Comparison of ENCODE assay signal across 23 cellular contexts in the genomic region with DNA sequence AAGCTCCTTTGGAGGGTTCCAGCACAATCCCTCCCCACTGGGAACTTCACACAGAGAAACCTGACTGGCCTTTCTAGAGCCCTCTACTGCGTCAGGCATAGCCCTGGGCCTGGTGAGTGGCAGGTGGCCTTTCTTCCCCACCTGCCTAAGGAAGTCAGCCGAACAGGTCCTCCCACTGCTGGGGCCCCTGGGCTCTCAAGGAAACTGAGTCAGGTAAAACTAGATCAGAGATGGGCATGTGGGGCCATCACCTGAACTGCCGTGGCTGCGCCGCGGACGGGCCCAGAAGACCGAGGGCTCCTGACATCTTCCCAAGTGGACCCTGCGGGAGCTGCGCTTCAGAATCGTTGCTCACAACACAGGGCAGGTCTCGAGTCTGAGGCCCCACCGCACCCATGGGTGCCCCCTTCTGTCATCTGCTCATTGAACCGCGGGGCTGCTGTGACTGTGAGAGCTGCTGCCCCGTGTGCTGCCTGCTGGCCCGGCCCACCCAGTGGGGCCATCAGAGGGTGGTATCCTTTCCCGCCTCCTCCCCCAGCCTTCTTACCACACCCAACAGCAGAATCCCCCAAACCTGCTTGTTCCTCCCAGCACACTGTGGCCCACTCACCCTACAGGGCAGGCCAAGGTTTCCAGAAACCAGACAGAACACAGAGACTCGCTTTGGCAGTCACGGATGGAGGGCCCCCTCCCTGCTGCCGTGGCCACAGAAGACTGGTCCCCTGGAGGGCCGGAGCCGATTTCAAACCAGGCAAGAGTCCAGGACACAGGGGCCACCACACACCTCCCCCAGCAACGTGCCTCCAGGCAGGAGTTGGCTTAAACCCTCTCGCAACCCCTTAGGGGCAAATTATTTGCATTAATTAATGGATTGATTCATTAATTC.
A peak's percentile ranks its signal among the peaks of the same experiment; 100 is the strongest.
DNase-seq lines count a peak whose midpoint lies in the region; ATAC-seq and TF ChIP-seq lines count a peak whose summit lies in the region.
"Had no signal": no experiment of that assay in that cellular context is flagged by ENCODE, and none has a peak within 500 bp of the region (broad histone marks: within the 10 kb centered on the region; RNA-seq: fewer than 3 reads in every experiment).

No MANE protein-coding gene starts in this region.

- H3K27ac Mint-ChIP-seq in natural killer cell treated with Interleukin-12 subunit alpha and Interleukin-12 subunit beta and Interleukin-15 and Interleukin-18, amount 100 ng/mL, for 72 hours: no peak overlapping the region
- no peak overlapping the region for H3K27ac Mint-ChIP-seq in natural killer cell
- H3K27ac Mint-ChIP-seq: activated CD8-positive, alpha-beta T cell treated with anti-CD3 and anti-CD28 coated beads, Interleukin-2, amount 10 ng/mL, durations not matched to agents 7 days and 5 days; CD4-positive, alpha-beta T cell had no signal

- H3K36me3 ChIP-seq in adrenal gland (replicated peaks in 1 of 2) (peaks cover 0 to 6% of the 10 kb centered on the region in 2 donors), lower lobe of right lung (peaks cover 8% of the 10 kb centered on the region)

- H3K27me3 Mint-ChIP-seq in natural killer cell treated with Interleukin-12 subunit alpha and Interleukin-12 subunit beta and Interleukin-15 and Interleukin-18, amount 100 ng/mL, for 72 hours: peaks cover 9 to 19% of the 10 kb centered on the region in 2 donors
- peaks cover 0 to 14% of the 10 kb centered on the region in 2 donors for H3K27me3 Mint-ChIP-seq in natural killer cell (ENCODE audit: low read depth in 2 of 2)
- H3K27me3 Mint-ChIP-seq: CD4-positive, alpha-beta T cell had no signal

- H3K27ac ChIP-seq in adrenal gland (no peak overlapping the region), lower lobe of right lung (no peak overlapping the region)
- H3K27ac ChIP-seq: GM23248, KMS-11, pancreas, PC-9 had no signal

- ATAC-seq in natural killer cell treated with Interleukin-12 subunit alpha and Interleukin-12 subunit beta and Interleukin-15 and Interleukin-18, amount 100 ng/mL, for 72 hours: no peak
- ATAC-seq in natural killer cell (no peak), lower lobe of right lung (no peak)
- ATAC-seq: activated CD4-positive, CD25-positive, alpha-beta regulatory T cell treated with anti-CD3 and anti-CD28 coated beads, Interleukin-2, amount 50 U/mL, for 24 hours; activated CD8-positive, alpha-beta T cell treated with anti-CD3 and anti-CD28 coated beads, Interleukin-2, amount 10 ng/mL, durations not matched to agents 7 days and 5 days; activated naive CD4-positive, alpha-beta T cell treated with anti-CD3 and anti-CD28 coated beads, Interleukin-2, amount 50 U/mL, for 72 hours; pancreas had no signal

- no peaks in the 10 kb centered on the region for H3K9me3 Mint-ChIP-seq in natural killer cell treated with Interleukin-12 subunit alpha and Interleukin-12 subunit beta and Interleukin-15 and Interleukin-18, amount 100 ng/mL, for 72 hours
- no peaks in the 10 kb centered on the region for H3K9me3 Mint-ChIP-seq in natural killer cell
- H3K9me3 Mint-ChIP-seq: activated naive CD4-positive, alpha-beta T cell treated with anti-CD3 and anti-CD28 coated beads, Interleukin-2, amount 50 U/mL, for 72 hours; CD4-positive, alpha-beta T cell had no signal

- DNase-seq in natural killer cell treated with Interleukin-12 subunit alpha and Interleukin-12 subunit beta and Interleukin-15 and Interleukin-18, amount 100 ng/mL, for 72 hours (ENCODE audit: low spot score): peak; percentile 56
- DNase-seq in natural killer cell (no peak), adrenal gland (peak in 4 of 7 donors; percentile 5 to 27 (median 12)), lower lobe of right lung (peak; percentile 35), NCI-H345 treated with DMSO at 0.1 percent for 48 hours (lab: John Stamatoyannopoulos, UW; ENCODE audit: unreplicated experiment) (no peak), middle frontal gyrus (ENCODE audit: extremely low spot score, low spot score) (no peak), GF-D8 (lab: John Stamatoyannopoulos, UW) (no peak), NCI-H1436 (lab: John Stamatoyannopoulos, UW) (no peak)
- DNase-seq: activated CD8-positive, alpha-beta T cell treated with anti-CD3 and anti-CD28 coated beads, Interleukin-2, amount 10 ng/mL, durations not matched to agents 7 days and 5 days; activated T-cell treated with anti-CD3 and anti-CD28 coated beads, Interleukin-2, amount 50 U/mL, for 1 hour; CD4-positive, alpha-beta T cell; cerebellar nuclear complex; DMS153; GM23248; NCI-H1694 treated with DMSO at 0.1 percent for 48 hours; PC-9; stimulated activated CD4-positive, alpha-beta T cell treated with anti-CD3 and anti-CD28 coated beads, Interleukin-2, amount 100 ng/mL, for 24 hours; stimulated activated naive CD4-positive, alpha-beta T cell treated with Interleukin-2 at 50 U/mL for 16 hours; T-helper 9 cell had no signal

- H3K36me3 Mint-ChIP-seq in natural killer cell treated with Interleukin-12 subunit alpha and Interleukin-12 subunit beta and Interleukin-15 and Interleukin-18, amount 100 ng/mL, for 72 hours: no peaks in the 10 kb centered on the region
- H3K36me3 Mint-ChIP-seq in natural killer cell: no peaks in the 10 kb centered on the region
- H3K36me3 Mint-ChIP-seq: activated naive CD4-positive, alpha-beta T cell treated with anti-CD3 and anti-CD28 coated beads, Interleukin-2, amount 50 U/mL, for 72 hours had no signal

- H3K27me3 ChIP-seq in adrenal gland (no peaks in the 10 kb centered on the region), lower lobe of right lung (ENCODE audit: low read depth) (no peaks in the 10 kb centered on the region)
- H3K27me3 ChIP-seq: pancreas had no signal

- no peak for TF ChIP-seq POLR2A in adrenal gland (IDR thresholded peaks at IDR 0.05)

- H3K4me1 Mint-ChIP-seq in natural killer cell treated with Interleukin-12 subunit alpha and Interleukin-12 subunit beta and Interleukin-15 and Interleukin-18, amount 100 ng/mL, for 72 hours (ENCODE audit: low read depth in 2 of 2): peaks cover 0 to 3% of the 10 kb centered on the region in 2 donors
- H3K4me1 Mint-ChIP-seq in natural killer cell: no peaks in the 10 kb centered on the region

- H3K9me3 ChIP-seq in adrenal gland (replicated peaks in 1 of 3): no peaks in the 10 kb centered on the region
- H3K9me3 ChIP-seq in lower lobe of right lung: no peaks in the 10 kb centered on the region
- H3K9me3 ChIP-seq: pancreas had no signal

- H3K4me3 ChIP-seq in adrenal gland (no peak overlapping the region), lower lobe of right lung (no peak overlapping the region)
- H3K4me3 ChIP-seq: GM23248, pancreas, PC-9 had no signal

- intact Hi-C loops in natural killer cell (cut with micrococcal nuclease) (no loop called here), adrenal gland (cut with DNase I) (no loop called here), lower lobe of right lung (cut with DNase I) (no loop called here)

- H3K4me3 Mint-ChIP-seq in natural killer cell treated with Interleukin-12 subunit alpha and Interleukin-12 subunit beta and Interleukin-15 and Interleukin-18, amount 100 ng/mL, for 72 hours: no peak overlapping the region
- no peak overlapping the region for H3K4me3 Mint-ChIP-seq in natural killer cell
- H3K4me3 Mint-ChIP-seq: activated CD8-positive, alpha-beta T cell treated with anti-CD3 and anti-CD28 coated beads, Interleukin-2, amount 10 ng/mL, durations not matched to agents 7 days and 5 days; CD4-positive, alpha-beta T cell had no signal

- WGBS in adrenal gland, 4 donors: 91 to 93% (median 92%) methylated on average over 15 to 25 of the region's 25 CpGs

- H3K4me1 ChIP-seq in adrenal gland (replicated peaks in 1 of 2): peaks cover 8 to 17% of the 10 kb centered on the region in 2 donors
- H3K4me1 ChIP-seq in lower lobe of right lung: peaks cover 19% of the 10 kb centered on the region

- no peak for TF ChIP-seq CTCF in natural killer cell (IDR thresholded peaks at IDR 0.05)
- TF ChIP-seq CTCF in adrenal gland (IDR thresholded peaks at IDR 0.05): no peak
- TF ChIP-seq CTCF in lower lobe of right lung (IDR thresholded peaks at IDR 0.05): no peak

Comparison
In these comparisons a context has a peak if more than half of its experiments do, and no peak if none do; other contexts are left out.
1. DNase-seq: peak in natural killer cell treated with Interleukin-12 subunit alpha and Interleukin-12 subunit beta and Interleukin-15 and Interleukin-18, amount 100 ng/mL, for 72 hours (single experiment), adrenal gland (4 of 7) and lower lobe of right lung (single experiment); none in natural killer cell (single experiment), NCI-H345 treated with DMSO at 0.1 percent for 48 hours (single experiment), middle frontal gyrus (single experiment), GF-D8 (single experiment) and NCI-H1436 (single experiment).